1 cellular context compared by ENCODE assay signal in genomic region chr14:61388976-61389576, GRCh38.
TF ChIP-seq lines count a peak whose summit lies in the region.

No MANE protein-coding gene starts in this region.

TF ChIP-seq in HEK293, 187 proteins besides CTCF, POLR2A, EP300 and RAD21 (continued from another document):
- TF ChIP-seq MEIS1 (CRISPR knock-in tag; IDR thresholded peaks at IDR 0.05; ENCODE audit: borderline replicate concordance) (no peak), ZNF16 (tag by site-specific recombination; IDR thresholded peaks at IDR 0.05; ENCODE audit: low read depth) (no peak), ZNF792 (tag by site-specific recombination; IDR thresholded peaks at IDR 0.05) (no peak), KLF10 (tag by site-specific recombination; IDR thresholded peaks at IDR 0.05) (no peak), ZBTB10 (tag by site-specific recombination; IDR thresholded peaks at IDR 0.05) (no peak), ZNF610 (tag by site-specific recombination; IDR thresholded peaks at IDR 0.05; ENCODE audit: borderline replicate concordance) (no peak), ZNF639 (tag by site-specific recombination; IDR thresholded peaks at IDR 0.05) (peak; percentile 35; the same call in 1 of the 2 replicates), MYNN (tag by site-specific recombination; IDR thresholded peaks at IDR 0.05; ENCODE audit: borderline replicate concordance) (0 out of 2 replicates have a peak, but pooled peaks have one; percentile 7), SP7 (tag by site-specific recombination; IDR thresholded peaks at IDR 0.05) (peak; percentile 4; the same call in 1 of the 2 replicates), ZNF501 (tag by site-specific recombination; IDR thresholded peaks at IDR 0.05) (no peak), ZSCAN23 (tag by site-specific recombination; IDR thresholded peaks at IDR 0.05) (no peak), PRDM6 (tag by site-specific recombination; IDR thresholded peaks at IDR 0.05) (peak; percentile 0; the same call in 1 of the 2 replicates), ZNF623 (tag by site-specific recombination; IDR thresholded peaks at IDR 0.05) (no peak), ZNF473 (tag by site-specific recombination; IDR thresholded peaks at IDR 0.05) (no peak), ZNF391 (tag by site-specific recombination; IDR thresholded peaks at IDR 0.05; ENCODE audit: borderline replicate concordance, low read depth) (peak; percentile 40; the same call in 1 of the 2 replicates), HOXA7 (CRISPR knock-in tag; IDR thresholded peaks at IDR 0.05; ENCODE audit: borderline replicate concordance) (no peak), HOXC10 (CRISPR knock-in tag; IDR thresholded peaks at IDR 0.05) (no peak), ZNF2 (tag by site-specific recombination; IDR thresholded peaks at IDR 0.05) (no peak), ZBTB17 (tag by site-specific recombination; IDR thresholded peaks at IDR 0.05) (peak; percentile 27; the same call in 1 of the 2 replicates), ZNF24 (tag by site-specific recombination; IDR thresholded peaks at IDR 0.05) (0 out of 2 replicates have a peak, but pooled peaks have one; percentile 26)
- TF ChIP-seq, protein P1, sequence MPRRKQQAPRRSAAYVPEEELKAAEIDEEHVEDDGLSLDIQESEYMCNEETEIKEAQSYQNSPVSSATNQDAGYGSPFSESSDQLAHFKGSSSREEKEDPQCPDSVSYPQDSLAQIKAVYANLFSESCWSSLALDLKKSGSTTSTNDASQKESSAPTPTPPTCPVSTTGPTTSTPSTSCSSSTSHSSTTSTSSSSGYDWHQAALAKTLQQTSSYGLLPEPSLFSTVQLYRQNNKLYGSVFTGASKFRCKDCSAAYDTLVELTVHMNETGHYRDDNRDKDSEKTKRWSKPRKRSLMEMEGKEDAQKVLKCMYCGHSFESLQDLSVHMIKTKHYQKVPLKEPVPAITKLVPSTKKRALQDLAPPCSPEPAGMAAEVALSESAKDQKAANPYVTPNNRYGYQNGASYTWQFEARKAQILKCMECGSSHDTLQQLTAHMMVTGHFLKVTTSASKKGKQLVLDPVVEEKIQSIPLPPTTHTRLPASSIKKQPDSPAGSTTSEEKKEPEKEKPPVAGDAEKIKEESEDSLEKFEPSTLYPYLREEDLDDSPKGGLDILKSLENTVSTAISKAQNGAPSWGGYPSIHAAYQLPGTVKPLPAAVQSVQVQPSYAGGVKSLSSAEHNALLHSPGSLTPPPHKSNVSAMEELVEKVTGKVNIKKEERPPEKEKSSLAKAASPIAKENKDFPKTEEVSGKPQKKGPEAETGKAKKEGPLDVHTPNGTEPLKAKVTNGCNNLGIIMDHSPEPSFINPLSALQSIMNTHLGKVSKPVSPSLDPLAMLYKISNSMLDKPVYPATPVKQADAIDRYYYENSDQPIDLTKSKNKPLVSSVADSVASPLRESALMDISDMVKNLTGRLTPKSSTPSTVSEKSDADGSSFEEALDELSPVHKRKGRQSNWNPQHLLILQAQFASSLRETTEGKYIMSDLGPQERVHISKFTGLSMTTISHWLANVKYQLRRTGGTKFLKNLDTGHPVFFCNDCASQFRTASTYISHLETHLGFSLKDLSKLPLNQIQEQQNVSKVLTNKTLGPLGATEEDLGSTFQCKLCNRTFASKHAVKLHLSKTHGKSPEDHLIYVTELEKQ (tag by site-specific recombination; IDR thresholded peaks at IDR 0.05; ENCODE audit: borderline replicate concordance): peak; percentile 18; the same call in 1 of the 2 replicates
- TF ChIP-seq, protein P2, sequence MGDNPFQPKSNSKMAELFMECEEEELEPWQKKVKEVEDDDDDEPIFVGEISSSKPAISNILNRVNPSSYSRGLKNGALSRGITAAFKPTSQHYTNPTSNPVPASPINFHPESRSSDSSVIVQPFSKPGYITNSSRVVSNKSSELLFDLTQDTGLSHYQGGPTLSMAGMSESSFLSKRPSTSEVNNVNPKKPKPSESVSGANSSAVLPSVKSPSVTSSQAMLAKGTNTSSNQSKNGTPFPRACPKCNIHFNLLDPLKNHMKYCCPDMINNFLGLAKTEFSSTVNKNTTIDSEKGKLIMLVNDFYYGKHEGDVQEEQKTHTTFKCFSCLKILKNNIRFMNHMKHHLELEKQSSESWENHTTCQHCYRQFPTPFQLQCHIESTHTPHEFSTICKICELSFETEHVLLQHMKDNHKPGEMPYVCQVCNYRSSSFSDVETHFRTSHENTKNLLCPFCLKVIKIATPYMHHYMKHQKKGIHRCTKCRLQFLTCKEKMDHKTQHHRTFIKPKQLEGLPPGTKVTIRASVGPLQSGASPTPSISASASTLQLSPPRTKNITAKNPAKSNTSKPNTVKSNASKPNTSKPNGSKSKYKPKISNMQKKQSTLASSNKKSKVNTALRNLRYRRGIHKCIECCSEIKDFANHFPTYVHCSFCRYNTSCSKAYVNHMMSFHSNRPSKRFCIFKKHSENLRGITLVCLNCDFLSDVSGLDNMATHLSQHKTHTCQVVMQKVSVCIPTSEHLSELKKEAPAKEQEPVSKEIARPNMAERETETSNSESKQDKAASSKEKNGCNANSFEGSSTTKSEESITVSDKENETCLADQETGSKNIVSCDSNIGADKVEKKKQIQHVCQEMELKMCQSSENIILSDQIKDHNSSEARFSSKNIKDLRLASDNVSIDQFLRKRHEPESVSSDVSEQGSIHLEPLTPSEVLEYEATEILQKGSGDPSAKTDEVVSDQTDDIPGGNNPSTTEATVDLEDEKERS (tag by site-specific recombination; IDR thresholded peaks at IDR 0.05): no peak
- TF ChIP-seq, protein P3, sequence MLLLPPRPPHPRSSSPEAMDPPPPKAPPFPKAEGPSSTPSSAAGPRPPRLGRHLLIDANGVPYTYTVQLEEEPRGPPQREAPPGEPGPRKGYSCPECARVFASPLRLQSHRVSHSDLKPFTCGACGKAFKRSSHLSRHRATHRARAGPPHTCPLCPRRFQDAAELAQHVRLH (tag by site-specific recombination; IDR thresholded peaks at IDR 0.05): 0 out of 2 replicates have a peak, but pooled peaks have one; percentile 25
TF ChIP-seq in HEK293: peak in this region for 14.
